ENCODE assay signal across 8 cellular contexts in the genomic region with DNA sequence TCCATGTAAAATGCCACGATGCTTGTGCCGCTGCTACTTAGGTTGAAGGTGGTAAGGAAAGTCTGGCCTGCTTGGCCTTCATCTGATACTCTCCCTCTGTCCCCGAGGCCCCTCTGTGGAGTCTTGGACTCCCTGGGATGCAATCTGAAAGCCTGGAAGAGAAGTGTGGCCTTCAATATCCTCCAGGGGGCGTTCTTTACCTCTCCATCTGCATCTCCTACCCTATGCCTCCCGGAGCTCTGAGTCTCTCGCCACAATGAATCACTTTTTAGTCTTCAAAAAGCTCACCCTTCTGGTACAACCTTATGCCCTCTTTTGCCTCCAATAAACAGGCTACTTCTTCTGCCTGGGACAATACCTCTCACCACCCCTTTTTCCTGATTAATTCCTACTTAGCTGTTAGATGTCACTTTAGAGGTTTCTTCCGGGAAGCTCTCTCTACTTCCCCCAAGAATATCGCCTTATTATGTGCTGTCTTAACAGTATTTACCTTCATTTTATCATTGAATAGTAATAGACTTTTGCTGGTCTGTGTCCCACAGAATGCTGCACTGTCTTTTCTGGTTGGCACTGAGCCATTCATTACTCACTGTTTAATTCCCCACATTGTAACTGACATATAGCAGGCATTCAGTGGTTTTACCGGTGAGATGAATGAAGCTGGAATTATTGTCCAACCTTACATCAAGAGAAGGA. TPM values are rescaled to one million over a fixed set of nuclear protein-coding genes. Genes with fewer than 3 reads are reported as not detected.
DNase-seq lines count a peak whose midpoint lies in the region; ATAC-seq and TF ChIP-seq lines count a peak whose summit lies in the region.

No MANE protein-coding gene starts in this region.

- no peaks in the 10 kb centered on the region for H3K27me3 ChIP-seq in CD4-positive, alpha-beta memory T cell (ENCODE audit: insufficient read depth, low read length)
- peaks cover 10% of the 10 kb centered on the region for H3K27me3 ChIP-seq in skeletal muscle satellite cell (ENCODE audit: control insufficient read depth, insufficient read depth, low read length)

- POLR2A ChIA-PET in CD4-positive, alpha-beta memory T cell (lab: Charles Lee; ENCODE audit: partially characterized antibody), result no interaction called here

- peak; percentile 63 for ATAC-seq in GM21447 (IDR thresholded peaks at IDR 0.05; ENCODE audit: unreplicated experiment)

- H3K4me1 Mint-ChIP-seq in CD4-positive, alpha-beta memory T cell, result peaks cover 0 to 6% (median 3%) of the 10 kb centered on the region in 4 donors

- H3K9ac ChIP-seq in skeletal muscle satellite cell (ENCODE audit: low read depth, low read length), result no peak overlapping the region

- TF ChIP-seq POLR2A in NB4 (IDR thresholded peaks at IDR 0.05; ENCODE audit: extremely low read depth, insufficient read length), result no peak

- no peaks in the 10 kb centered on the region for H3K9me3 ChIP-seq in CD4-positive, alpha-beta memory T cell (ENCODE audit: control insufficient read depth in 1 of 2, low read length in 2 of 2)
- H3K9me3 ChIP-seq in skeletal muscle satellite cell (replicated peaks; ENCODE audit: low read length), result no peaks in the 10 kb centered on the region

- DNase-seq in CD4-positive, alpha-beta memory T cell, result peak; percentile 28 to 54 (median 44)
- DNase-seq in NB4 (ENCODE audit: low read depth) (peak; percentile 76), SW480 (ENCODE audit: low spot score) (peak; percentile 84), astrocyte of the spinal cord (ENCODE audit: low read depth, low spot score) (peak; percentile 69), hippocampal formation (lab: John Stamatoyannopoulos, UW) (peak; percentile 48 to 71), GOT3 (lab: John Stamatoyannopoulos, UW) (no peak)

- no peaks in the 10 kb centered on the region for H3K36me3 Mint-ChIP-seq in CD4-positive, alpha-beta memory T cell

- no peaks in the 10 kb centered on the region for H3K36me3 ChIP-seq in CD4-positive, alpha-beta memory T cell (ENCODE audit: insufficient read depth, low read length)
- no peaks in the 10 kb centered on the region for H3K36me3 ChIP-seq in skeletal muscle satellite cell (ENCODE audit: insufficient read depth, low read length)

- TF ChIP-seq CTCF in NB4 (IDR thresholded peaks at IDR 0.05; ENCODE audit: low read depth, low read length) (peak; percentile 83), astrocyte of the spinal cord (IDR thresholded peaks at IDR 0.05; ENCODE audit: low read depth, low read length) (peak; percentile 88)

- H3K9me3 Mint-ChIP-seq in CD4-positive, alpha-beta memory T cell, result no peaks in the 10 kb centered on the region

- H3K4me2 ChIP-seq in skeletal muscle satellite cell (ENCODE audit: low read length), result peak overlapping the region; percentile 27

- peaks cover 12 to 23% of the 10 kb centered on the region in 2 donors for H3K27me3 Mint-ChIP-seq in CD4-positive, alpha-beta memory T cell

- CTCF ChIA-PET in CD4-positive, alpha-beta memory T cell (lab: Charles Lee; ENCODE audit: partially characterized antibody), result interaction anchor here (0.6 to 2.9 kb wide), 23 partner anchors 9 to 658 kb away, joined by 3 to 22 read pairs (median 4); partner anchors contain the start of gene CRYBG1

- H3K4me3 ChIP-seq in CD4-positive, alpha-beta memory T cell (ENCODE audit: low read length in 2 of 2), result no peak overlapping the region
- H3K4me3 ChIP-seq in NB4 (ENCODE audit: low read depth, low read length) (no peak overlapping the region), astrocyte of the spinal cord (ENCODE audit: low read depth, low read length) (no peak overlapping the region), skeletal muscle satellite cell (ENCODE audit: low read length) (no peak overlapping the region)

- peak overlapping the region in 7 of 8 donors; percentile 4 to 49 (median 29) for H3K4me3 Mint-ChIP-seq in CD4-positive, alpha-beta memory T cell

- in situ Hi-C loops in astrocyte of the spinal cord (cut with HindIII; ENCODE audit: low sequenced_read_pairs), result no loop called here

- H3K4me1 ChIP-seq in CD4-positive, alpha-beta memory T cell (ENCODE audit: insufficient read depth, low read length), result peaks cover 5% of the 10 kb centered on the region
- H3K4me1 ChIP-seq in skeletal muscle satellite cell (ENCODE audit: control insufficient read depth, insufficient read depth, low read length), result peaks cover 4% of the 10 kb centered on the region

- no peak overlapping the region for H3K27ac ChIP-seq in CD4-positive, alpha-beta memory T cell (ENCODE audit: low read depth, low read length)

- H3K27ac Mint-ChIP-seq in CD4-positive, alpha-beta memory T cell, result peak overlapping the region in 2 of 7 donors; percentile 42 to 54

- intact Hi-C loops in CD4-positive, alpha-beta memory T cell (cut with micrococcal nuclease), result loop anchor here (1.0 kb wide), 2 partner anchors 227 to 640 kb away; no protein-coding TSS in a partner anchor

RNA-seq across cellular contexts. Expression of gene ATG5, which starts 13.9 kb away (rescaled TPM):
- total RNA-seq in CD4-positive, alpha-beta memory T cell, result 10 to 100 TPM; 26.8 to 30.2 TPM
- polyA plus RNA-seq in CD4-positive, alpha-beta memory T cell, result 10 to 100 TPM; 40.1 to 49.7 TPM
- total RNA-seq in skeletal muscle satellite cell (2012; rRNA removed), result 38.2 and 41.3 TPM in 2 replicates

RNA-seq across cellular contexts. Expression of gene CRYBG1, which starts 21.0 kb away (rescaled TPM):
- total RNA-seq in CD4-positive, alpha-beta memory T cell, result 10 to 100 TPM; 45.4 to 47.1 TPM
- polyA plus RNA-seq in CD4-positive, alpha-beta memory T cell, result 10 to 100 TPM; 20.5 to 31.7 TPM
- total RNA-seq in skeletal muscle satellite cell (2012; rRNA removed), result 84.3 and 98.1 TPM in 2 replicates
